In the genomic region with DNA sequence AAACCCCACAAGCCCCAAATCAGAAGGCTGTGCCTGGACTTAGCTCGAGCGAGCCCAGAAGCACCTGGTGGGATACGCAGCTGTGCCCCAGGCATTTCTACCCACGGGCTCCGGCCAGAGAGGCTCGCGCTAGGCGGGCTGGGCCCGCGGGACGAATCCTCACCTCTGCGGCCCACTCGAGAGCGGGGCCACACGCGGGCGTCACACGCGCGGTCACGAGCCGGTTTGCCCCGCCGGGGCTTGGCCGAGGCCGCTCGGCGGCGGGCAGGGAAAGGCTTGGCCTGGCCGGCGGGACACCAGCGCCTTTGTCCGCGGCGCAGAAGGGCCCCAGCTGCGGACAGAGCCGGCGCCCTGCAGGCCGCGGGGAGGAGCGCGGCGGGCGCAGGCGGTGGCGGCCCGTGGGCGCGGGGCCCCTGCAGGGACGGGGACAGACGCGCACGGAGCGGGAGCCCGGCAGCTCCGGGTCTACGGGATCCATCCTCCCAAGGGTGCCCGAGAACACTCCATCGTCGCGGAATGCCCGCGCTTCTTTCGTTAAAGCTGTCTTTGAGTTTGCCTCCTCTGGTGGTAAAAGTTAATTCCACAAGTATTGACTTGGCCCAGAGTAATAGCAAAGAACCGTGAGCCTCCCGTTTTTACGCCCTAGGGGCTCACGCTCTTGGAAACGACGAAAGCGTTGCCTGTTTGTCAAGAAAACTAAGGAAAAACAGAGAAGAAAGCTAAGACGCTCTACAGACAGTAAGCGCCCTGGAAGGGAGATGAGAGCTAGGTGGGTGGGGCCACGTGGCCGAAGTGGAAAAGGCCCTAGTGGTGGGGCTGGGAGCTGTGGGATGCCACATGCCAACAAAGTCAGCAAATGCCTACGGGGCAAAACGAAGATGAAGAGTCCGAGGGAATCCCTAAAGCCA, we compare ENCODE assay signal across 9 cellular contexts. TPM values are rescaled to one million over a fixed set of nuclear protein-coding genes. Genes with fewer than 3 reads are reported as not detected.
DNase-seq lines count a peak whose midpoint lies in the region; ATAC-seq, FAIRE-seq and TF ChIP-seq lines count a peak whose summit lies in the region.
"Had no signal": no experiment of that assay in that cellular context is flagged by ENCODE, and none has a peak within 500 bp of the region (broad histone marks: within the 10 kb centered on the region; RNA-seq: fewer than 3 reads in every experiment).

No MANE protein-coding gene starts in this region.

- FAIRE-seq in bronchial epithelial cell (lab: Jason Lieb, UNC), result no peak
- FAIRE-seq: TTC549 had no signal

- H3K36me3 ChIP-seq in bronchial epithelial cell (ENCODE audit: control insufficient read depth, insufficient read depth, low read length) (no peaks in the 10 kb centered on the region), spleen (no peaks in the 10 kb centered on the region)

- no peaks in the 10 kb centered on the region for H3K27me3 ChIP-seq in bronchial epithelial cell (ENCODE audit: control insufficient read depth, insufficient read depth, low read length)
- H3K27me3 ChIP-seq in spleen (replicated peaks in 1 of 7), result peaks cover 0 to 58% (median 6%) of the 10 kb centered on the region in 7 donors

- H3K4me1 ChIP-seq in spleen, result peaks cover 0 to 18% (median 13%) of the 10 kb centered on the region in 6 donors

- peak overlapping the region in 7 of 8 donors; percentile 25 to 67 (median 54) for H3K27ac ChIP-seq in spleen

- no peaks in the 10 kb centered on the region for H3K9me3 ChIP-seq in spleen

- H3K4me3 ChIP-seq in GM12864 (ENCODE audit: low read depth, low read length) (peak overlapping the region; percentile 3), bronchial epithelial cell (ENCODE audit: low read depth, low read length) (peak overlapping the region; percentile 25), spleen (peak overlapping the region; percentile 18 to 66 (median 37))

- intact Hi-C loops in spleen (cut with DNase I; ENCODE audit: low total_unique reads), result no loop called here

- TF ChIP-seq CTCF in GM12864 (IDR thresholded peaks at IDR 0.05; ENCODE audit: low read depth, low read length, missing control alignments) (peak; percentile 39), bronchial epithelial cell (IDR thresholded peaks at IDR 0.05; ENCODE audit: insufficient read depth, low read length, severe bottlenecking) (peak; percentile 42), spleen (IDR thresholded peaks at IDR 0.05 in 8 of 11, conservative IDR thresholded peaks at IDR 0.05 in 3 of 11) (peak in 8 of 11 experiments; percentile 9 to 55 (median 50))

- no peak for TF ChIP-seq POLR2A in spleen (IDR thresholded peaks at IDR 0.05)

- 5 to 7% (median 6%) methylated on average over 61 to 78 of the region's 78 CpGs for whole genome bisulfite sequencing in spleen, 5 donors

- ATAC-seq in GM21576 (IDR thresholded peaks at IDR 0.05; ENCODE audit: unreplicated experiment), result no peak
- ATAC-seq in HG03159 (IDR thresholded peaks at IDR 0.05; ENCODE audit: unreplicated experiment), result no peak

- DNase-seq in GM12864 (ENCODE audit: low read depth), result no peak
- DNase-seq in T-helper 2 cell, result peak in 4 of 5 experiments; percentile 13 to 30 (median 18)
- peak; percentile 37 for DNase-seq in bronchial epithelial cell (ENCODE audit: low read depth)
- DNase-seq in iris pigment epithelial cell (ENCODE audit: low read depth), result peak; percentile 51
- peak; percentile 75 for DNase-seq in spleen
- no peak for DNase-seq in NCI-H524 treated with DMSO at 0.1 percent for 48 hours (lab: John Stamatoyannopoulos, UW)

RNA-seq across cellular contexts. Expression of gene TYRO3, which starts 26.4 kb away (rescaled TPM):
- total RNA-seq in bronchial epithelial cell, result 3.9 and 11.4 TPM in 2 replicates
- 10 to 100 TPM; 10.9 to 36.2 (median 21.4) TPM for total RNA-seq in spleen
- 1 to 10 TPM; 2.6 to 5.7 (median 4.3) TPM for polyA plus RNA-seq in spleen

RNA-seq across cellular contexts. Expression of gene RPAP1, which starts 41.3 kb away (rescaled TPM):
- 10.3 and 12.0 TPM in 2 replicates for total RNA-seq in bronchial epithelial cell
- 10 to 100 TPM; 15.8 to 35.9 (median 27.7) TPM for total RNA-seq in spleen
- polyA plus RNA-seq in spleen, result 10 to 100 TPM in 2 of 3 donors, 1 to 10 TPM in 1; 7.9 to 11.8 (median 10.2) TPM

Comparison
In these comparisons a context has a peak if more than half of its experiments do, and no peak if none do; other contexts are left out.
1. DNase-seq: peak in T-helper 2 cell (4 of 5), bronchial epithelial cell (single experiment), iris pigment epithelial cell (single experiment) and spleen (single experiment); none in GM12864 (single experiment) and NCI-H524 treated with DMSO at 0.1 percent for 48 hours (single experiment).
2. Peak in every context shown above with its lines, with median percentiles within 50 percentile points of each other: H3K4me3 ChIP-seq and CTCF ChIP-seq.